ENCODE assay signal across 12 cellular contexts in genomic region chr5:14428302-14429081, GRCh38.
DNase-seq lines count a peak whose midpoint lies in the region; ATAC-seq and TF ChIP-seq lines count a peak whose summit lies in the region.
"Had no signal": no experiment of that assay in that cellular context is flagged by ENCODE, and none has a peak within 500 bp of the region (broad histone marks: within the 10 kb centered on the region; RNA-seq: fewer than 3 reads in every experiment).

No MANE protein-coding gene starts in this region.

- no peaks in the 10 kb centered on the region for H3K27me3 ChIP-seq in HUES64 (ENCODE audit: insufficient read depth, low read length)
- no peaks in the 10 kb centered on the region for H3K27me3 ChIP-seq in heart left ventricle
- H3K27me3 ChIP-seq in gastrocnemius medialis = no peaks in the 10 kb centered on the region

- H3K27ac ChIP-seq in HUES64 (ENCODE audit: low read depth, low read length) = peak overlapping the region; percentile 5; the same call in 1 of the 2 replicates
- peak overlapping the region; percentile 21 to 84 (median 61) for H3K27ac ChIP-seq in heart left ventricle
- peak overlapping the region; percentile 8 to 76 (median 55) for H3K27ac ChIP-seq in gastrocnemius medialis

- peaks cover 55 to 69% of the 10 kb centered on the region in 2 donors for H3K36me3 Mint-ChIP-seq in CD14-positive monocyte

- intact Hi-C loops in heart left ventricle (cut with DNase I) (no loop called here), gastrocnemius medialis (cut with DNase I; ENCODE audit: low total_unique reads) (no loop called here), CD14-positive monocyte (cut with micrococcal nuclease) (no loop called here)

- no peak for DNase-seq in heart left ventricle
- DNase-seq in gastrocnemius medialis = peak in 1 of 2 donors; percentile 46
- DNase-seq in NCI-H146 treated with DMSO at 0.1 percent for 48 hours (lab: John Stamatoyannopoulos, UW; ENCODE audit: unreplicated experiment) = no peak
- DNase-seq in ureter (ENCODE audit: low spot score) = no peak
- DNase-seq in activated CD4-positive, alpha-beta T cell treated with anti-CD3 and anti-CD28 coated beads, Interleukin-2, amount 50 U/mL, for 4 hours = no peak
- DNase-seq in CD14-positive monocyte (ENCODE audit: low spot score) = no peak
- DNase-seq: activated effector memory CD4-positive, alpha-beta T cell treated with Interleukin-2 at 50 U/mL for 16 hours; NCI-H187 treated with DMSO at 0.1 percent for 48 hours had no signal

- H3K4me1 Mint-ChIP-seq in CD14-positive monocyte = no peaks in the 10 kb centered on the region

- peaks cover 12% of the 10 kb centered on the region for H3K36me3 ChIP-seq in HUES64 (ENCODE audit: insufficient read depth, low read length)
- peaks cover 0 to 30% (median 14%) of the 10 kb centered on the region in 9 donors for H3K36me3 ChIP-seq in heart left ventricle
- H3K36me3 ChIP-seq in gastrocnemius medialis = no peaks in the 10 kb centered on the region

- no peak overlapping the region for H3K4me3 Mint-ChIP-seq in CD14-positive monocyte
- H3K4me3 Mint-ChIP-seq: stimulated activated naive CD8-positive, alpha-beta T cell treated with anti-CD3 and anti-CD28 coated beads, Interleukin-15, Interleukin-2, amounts not matched to agents 100 ng/mL and 50 ng/mL, for 24 hours; WTC11 had no signal

- in situ Hi-C loops in gastrocnemius medialis (cut with MboI; ENCODE audit: low sequenced_read_pairs in 4 of 4) = no loop called here

- H3K9ac ChIP-seq in HUES64 (ENCODE audit: low read depth, low read length) = no peak overlapping the region

- TF ChIP-seq CTCF in heart left ventricle (IDR thresholded peaks at IDR 0.05) = no peak
- TF ChIP-seq CTCF in gastrocnemius medialis (IDR thresholded peaks at IDR 0.05 in 4 of 5, conservative IDR thresholded peaks at IDR 0.05 in 1 of 5) = no peak
- no peak for TF ChIP-seq CTCF in CD14-positive monocyte (IDR thresholded peaks at IDR 0.05)

- no peaks in the 10 kb centered on the region for H3K9me3 ChIP-seq in HUES64 (ENCODE audit: insufficient read depth, low read depth, low read length)
- no peaks in the 10 kb centered on the region for H3K9me3 ChIP-seq in heart left ventricle
- H3K9me3 ChIP-seq in gastrocnemius medialis = no peaks in the 10 kb centered on the region

- H3K4me3 ChIP-seq in HUES64 (ENCODE audit: low read length) (no peak overlapping the region), heart left ventricle (no peak overlapping the region), gastrocnemius medialis (no peak overlapping the region)

- H3K4me1 ChIP-seq in HUES64 (ENCODE audit: insufficient read depth, low read length) (peaks cover 40% of the 10 kb centered on the region), heart left ventricle (peaks cover 0 to 32% (median 20%) of the 10 kb centered on the region in 12 donors), gastrocnemius medialis (peaks cover 22 to 41% of the 10 kb centered on the region in 2 donors)

- no peaks in the 10 kb centered on the region for H3K9me3 Mint-ChIP-seq in CD14-positive monocyte
- H3K9me3 Mint-ChIP-seq: stimulated activated naive CD8-positive, alpha-beta T cell treated with anti-CD3 and anti-CD28 coated beads, Interleukin-15, Interleukin-2, amounts not matched to agents 100 ng/mL and 50 ng/mL, for 24 hours; WTC11 had no signal

- ATAC-seq in SK-N-SH treated with all-trans-retinoic acid at 6 μM for 48 hours (peak; percentile 61), heart left ventricle (peak; percentile 55 to 81 (median 76)), gastrocnemius medialis (peak; percentile 77 to 85)
- ATAC-seq: WTC11 had no signal

- H3K27ac Mint-ChIP-seq in CD14-positive monocyte = peak overlapping the region in 1 of 7 donors; percentile 17
- H3K27ac Mint-ChIP-seq: stimulated activated naive CD8-positive, alpha-beta T cell treated with anti-CD3 and anti-CD28 coated beads, Interleukin-15, Interleukin-2, amounts not matched to agents 100 ng/mL and 50 ng/mL, for 24 hours had no signal

- H3K27me3 Mint-ChIP-seq in CD14-positive monocyte (ENCODE audit: low read depth in 3 of 3) = no peaks in the 10 kb centered on the region
- H3K27me3 Mint-ChIP-seq: stimulated activated naive CD8-positive, alpha-beta T cell treated with anti-CD3 and anti-CD28 coated beads, Interleukin-15, Interleukin-2, amounts not matched to agents 100 ng/mL and 50 ng/mL, for 24 hours had no signal

- WGBS in HUES64 = 90% methylated on average over 10 of the region's 12 CpGs
- WGBS in heart left ventricle, 4 donors = 40 to 61% (median 54%) methylated on average over 12 of the region's 12 CpGs

- TF ChIP-seq POLR2A in heart left ventricle (IDR thresholded peaks at IDR 0.05) (no peak), gastrocnemius medialis (IDR thresholded peaks at IDR 0.05) (no peak)

TF ChIP-seq in SK-N-SH treated with all-trans-retinoic acid at 6 μM for 48 hours, 23 proteins besides CTCF, POLR2A, EP300 and RAD21:
- TF ChIP-seq, protein P1, sequence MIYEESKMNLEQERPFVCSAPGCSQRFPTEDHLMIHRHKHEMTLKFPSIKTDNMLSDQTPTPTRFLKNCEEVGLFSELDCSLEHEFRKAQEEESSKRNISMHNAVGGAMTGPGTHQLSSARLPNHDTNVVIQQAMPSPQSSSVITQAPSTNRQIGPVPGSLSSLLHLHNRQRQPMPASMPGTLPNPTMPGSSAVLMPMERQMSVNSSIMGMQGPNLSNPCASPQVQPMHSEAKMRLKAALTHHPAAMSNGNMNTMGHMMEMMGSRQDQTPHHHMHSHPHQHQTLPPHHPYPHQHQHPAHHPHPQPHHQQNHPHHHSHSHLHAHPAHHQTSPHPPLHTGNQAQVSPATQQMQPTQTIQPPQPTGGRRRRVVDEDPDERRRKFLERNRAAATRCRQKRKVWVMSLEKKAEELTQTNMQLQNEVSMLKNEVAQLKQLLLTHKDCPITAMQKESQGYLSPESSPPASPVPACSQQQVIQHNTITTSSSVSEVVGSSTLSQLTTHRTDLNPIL (CRISPR knock-in tag; IDR thresholded peaks at IDR 0.05; ENCODE audit: low read depth) = no peak
- 0 out of 2 replicates have a peak, but pooled peaks have one; percentile 31 for TF ChIP-seq ZFP3 (CRISPR knock-in tag; IDR thresholded peaks at IDR 0.05)

Comparison
In these comparisons a context has a peak if more than half of its experiments do, and no peak if none do; other contexts are left out.
1. H3K27ac ChIP-seq: peak in every context shown above with its lines; median percentile 61 in heart left ventricle; 55 in gastrocnemius medialis; 5 in HUES64.